ENCODE assay signal across 16 cellular contexts in genomic region chr15:51060058-51060598, GRCh38. TPM values are rescaled to one million over a fixed set of nuclear protein-coding genes. Genes with fewer than 3 reads are reported as not detected.
DNase-seq lines count a peak whose midpoint lies in the region; ATAC-seq lines count a peak whose summit lies in the region.
"Had no signal": no experiment of that assay in that cellular context is flagged by ENCODE, and none has a peak within 500 bp of the region (broad histone marks: within the 10 kb centered on the region; RNA-seq: fewer than 3 reads in every experiment).

No MANE protein-coding gene starts in this region.

- H3K79me2 ChIP-seq in GM23248 (ENCODE audit: insufficient read depth) = no peaks in the 10 kb centered on the region

- no peak overlapping the region for H3K4me3 ChIP-seq in GM23248
- H3K4me3 ChIP-seq: BLaER1, GM23338 had no signal

- no peaks in the 10 kb centered on the region for H3K36me3 ChIP-seq in GM23248 (ENCODE audit: low read depth)
- H3K36me3 ChIP-seq: BLaER1 had no signal

- H3K27ac ChIP-seq in GM23248 = no peak overlapping the region
- H3K27ac ChIP-seq: BLaER1 had no signal

- peak; percentile 22 for DNase-seq in DMS53 (lab: John Stamatoyannopoulos, UW)
- DNase-seq in DMS53 treated with DMSO at 0.1 percent for 48 hours (lab: John Stamatoyannopoulos, UW; ENCODE audit: unreplicated experiment) = no peak
- peak; percentile 27 for DNase-seq in GM23248
- DNase-seq in SW480 (ENCODE audit: low spot score) = peak; percentile 1
- DNase-seq in left colon = no peak
- no peak for DNase-seq in activated T-cell treated with anti-CD3 and anti-CD28 coated beads, Interleukin-2, amount 50 U/mL, for 1 hour
- no peak for DNase-seq in islet precursor cell
- DNase-seq: 8988T; Calu3; CD4-positive, alpha-beta memory T cell; GDM1; H7 had no signal

- in situ Hi-C loops in GM23248 (cut with MboI) = no loop called here

- peak; percentile 25 for ATAC-seq in left colon
- no peak for ATAC-seq in HG03159 (IDR thresholded peaks at IDR 0.05; ENCODE audit: unreplicated experiment)
- ATAC-seq: GM23338 had no signal

- H3K4me1 ChIP-seq in GM23248 (ENCODE audit: insufficient read depth) = no peaks in the 10 kb centered on the region
- H3K4me1 ChIP-seq: BLaER1 had no signal

- H3F3A ChIP-seq in GM23248 (ENCODE audit: insufficient read depth) = peaks cover 5% of the 10 kb centered on the region; the same call in 1 of the 2 replicates

- intact Hi-C loops in left colon (cut with DNase I, micrococcal nuclease) = no loop called here

- H3K27me3 ChIP-seq in GM23248 (replicated peaks; ENCODE audit: insufficient read depth) = no peaks in the 10 kb centered on the region
- H3K27me3 ChIP-seq: BLaER1 had no signal

- no peaks in the 10 kb centered on the region for H4K20me1 ChIP-seq in GM23248 (ENCODE audit: insufficient read depth)
- H4K20me1 ChIP-seq: BLaER1 had no signal

- H3K9ac ChIP-seq in GM23248 = no peak overlapping the region
- H3K9ac ChIP-seq: BLaER1 had no signal

- no peaks in the 10 kb centered on the region for H3K9me2 ChIP-seq in GM23248 (ENCODE audit: insufficient read depth)

- 68 to 85% methylated on average over 1 of the region's 1 CpG for WGBS in GM23248 (ENCODE audit: low coverage in 1 of 2, low lambda C conversion rate in 2 of 2, missing lambda C conversion rate in 2 of 2), 2 experiments

- H3K4me2 ChIP-seq in GM23248 (ENCODE audit: unreplicated experiment) = no peak overlapping the region
- H3K4me2 ChIP-seq: BLaER1, GM23338 had no signal

- H3K9me3 ChIP-seq in GM23248 (ENCODE audit: low read depth) = no peaks in the 10 kb centered on the region
- H3K9me3 ChIP-seq: BLaER1 had no signal

- no peak overlapping the region for H2AFZ ChIP-seq in GM23248
- H2AFZ ChIP-seq: GM23338 had no signal

RNA-seq across cellular contexts. Expression of gene TNFAIP8L3, which starts 34.6 kb away (rescaled TPM):
- 2.8 and 6.8 TPM in 2 replicates for total RNA-seq in GM23248 (2014; rRNA removed; shearing (Covaris generic))
- polyA plus RNA-seq in GM23248 (2016; fragmentation: Nextera tagmentation; extraction: Ambion mirVana) = 2.0 and 2.5 TPM in 2 replicates
- 10 to 100 TPM in 1 of 2 donors, 1 to 10 TPM in 1; 9.7 to 12.7 TPM for total RNA-seq in left colon
- total RNA-seq: Calu3; CD4-positive, alpha-beta memory T cell had no signal
- polyA plus RNA-seq: CD14-positive monocyte; CD4-positive, alpha-beta memory T cell had no signal

Comparison
In these comparisons a context has a peak if more than half of its experiments do, and no peak if none do; other contexts are left out.
1. DNase-seq: peak in DMS53 (single experiment), GM23248 (single experiment) and SW480 (single experiment); none in DMS53 treated with DMSO at 0.1 percent for 48 hours (single experiment), left colon (0 of 2), activated T-cell treated with anti-CD3 and anti-CD28 coated beads, Interleukin-2, amount 50 U/mL, for 1 hour (single experiment) and islet precursor cell (single experiment).